Comparison of ENCODE assay signal across 8 cellular contexts in the genomic region with DNA sequence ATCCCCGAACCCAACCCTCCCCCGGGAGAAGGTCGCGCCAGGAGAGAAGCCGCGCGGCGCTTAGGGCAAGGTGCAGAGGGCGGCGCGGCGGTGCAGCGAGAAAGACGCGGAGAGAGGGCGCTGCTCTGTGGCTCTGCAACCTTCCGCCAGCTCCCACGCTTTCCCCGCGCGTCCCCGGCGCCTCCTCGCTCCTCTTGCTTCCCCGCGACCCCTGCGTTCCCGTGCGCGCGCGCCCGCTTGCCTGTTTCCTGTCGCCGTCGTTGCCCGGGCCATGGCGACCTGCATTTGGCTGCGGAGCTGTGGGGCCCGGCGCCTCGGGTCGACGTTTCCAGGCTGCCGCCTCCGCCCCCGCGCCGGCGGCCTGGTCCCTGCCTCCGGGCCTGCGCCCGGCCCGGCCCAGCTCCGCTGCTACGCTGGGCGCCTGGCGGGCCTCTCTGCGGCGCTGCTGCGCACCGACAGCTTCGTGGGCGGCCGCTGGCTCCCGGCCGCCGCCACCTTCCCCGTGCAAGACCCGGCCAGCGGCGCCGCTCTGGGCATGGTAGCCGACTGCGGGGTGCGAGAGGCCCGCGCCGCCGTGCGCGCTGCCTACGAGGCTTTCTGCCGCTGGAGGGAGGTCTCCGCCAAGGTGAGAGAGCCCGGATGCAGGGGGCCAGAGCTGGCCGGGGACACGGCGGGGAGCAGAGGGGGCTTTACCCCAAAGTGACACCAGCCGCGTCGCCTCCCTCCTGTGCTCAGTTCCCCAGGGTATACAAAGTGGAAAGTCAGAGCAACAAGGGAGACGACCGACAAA. TPM values are rescaled to one million over a fixed set of nuclear protein-coding genes. Genes with fewer than 3 reads are reported as not detected.
A peak's percentile ranks its signal among the peaks of the same experiment; 100 is the strongest.
DNase-seq lines count a peak whose midpoint lies in the region; FAIRE-seq and TF ChIP-seq lines count a peak whose summit lies in the region.

A gene (plus strand): TSS at position 244 of the 790 bp plus-strand sequence. CDS start 28 bp downstream, at position 272.

- H3K36me3 ChIP-seq in iPS-15b (ENCODE audit: control insufficient read depth, insufficient read depth, low read length) (no peaks in the 10 kb centered on the region), skeletal muscle satellite cell (ENCODE audit: insufficient read depth, low read length) (no peaks in the 10 kb centered on the region)

- H3K4me1 ChIP-seq in iPS-15b (ENCODE audit: control insufficient read depth, insufficient read depth, low read length) (peaks cover 12% of the 10 kb centered on the region), skeletal muscle satellite cell (ENCODE audit: control insufficient read depth, insufficient read depth, low read length) (peaks cover 10% of the 10 kb centered on the region)

- TF ChIP-seq CTCF in GM12872 (IDR thresholded peaks at IDR 0.05; ENCODE audit: insufficient read depth, low read depth, low read length) (peak; percentile 48), HFF-Myc (IDR thresholded peaks at IDR 0.05; ENCODE audit: low read depth, low read length, missing control alignments) (no peak)

- no peak for FAIRE-seq in RCC 7860 (lab: Jason Lieb, UNC)

- H3K4me2 ChIP-seq in skeletal muscle satellite cell (ENCODE audit: low read length), result peak within 1 kb of the TSS; percentile 92

- H3K9me3 ChIP-seq in iPS-15b (ENCODE audit: control insufficient read depth, insufficient read depth, low read length) (no peaks in the 10 kb centered on the region), skeletal muscle satellite cell (replicated peaks; ENCODE audit: low read length) (no peaks in the 10 kb centered on the region)

- H3K27me3 ChIP-seq in iPS-15b (ENCODE audit: control insufficient read depth, insufficient read depth, low read length), result peaks cover 25% of the 10 kb centered on the region
- H3K27me3 ChIP-seq in skeletal muscle satellite cell (ENCODE audit: control insufficient read depth, insufficient read depth, low read length), result no peaks in the 10 kb centered on the region

- peak within 1 kb of the TSS; percentile 54 for H3K9ac ChIP-seq in iPS-15b (ENCODE audit: low read depth, low read length)
- H3K9ac ChIP-seq in skeletal muscle satellite cell (ENCODE audit: low read depth, low read length), result peak within 1 kb of the TSS; percentile 72

- DNase-seq in HFF-Myc (ENCODE audit: extremely low read depth, low read depth) (peak; percentile 9), NAMALWA (ENCODE audit: low spot score) (peak; percentile 78), T1000 (lab: John Stamatoyannopoulos, UW) (peak; percentile 50), astrocyte of the hippocampus (ENCODE audit: low read depth, low spot score) (peak; percentile 87), RCC 7860 (ENCODE audit: low spot score) (no peak)

- peak within 1 kb of the TSS; percentile 44 for H3K4me3 ChIP-seq in HFF-Myc (replicated peaks; ENCODE audit: low read depth, low read length)
- H3K4me3 ChIP-seq in iPS-15b (ENCODE audit: low read depth, low read length), result peak within 1 kb of the TSS; percentile 70
- H3K4me3 ChIP-seq in skeletal muscle satellite cell (ENCODE audit: low read length), result peak within 1 kb of the TSS; percentile 79

RNA-seq across cellular contexts. Expression of the gene that starts here (rescaled TPM):
- total RNA-seq in skeletal muscle satellite cell (2012; rRNA removed), result 0.22 and 0.25 TPM in 2 replicates
